12 cellular contexts compared by ENCODE assay signal in the genomic region with DNA sequence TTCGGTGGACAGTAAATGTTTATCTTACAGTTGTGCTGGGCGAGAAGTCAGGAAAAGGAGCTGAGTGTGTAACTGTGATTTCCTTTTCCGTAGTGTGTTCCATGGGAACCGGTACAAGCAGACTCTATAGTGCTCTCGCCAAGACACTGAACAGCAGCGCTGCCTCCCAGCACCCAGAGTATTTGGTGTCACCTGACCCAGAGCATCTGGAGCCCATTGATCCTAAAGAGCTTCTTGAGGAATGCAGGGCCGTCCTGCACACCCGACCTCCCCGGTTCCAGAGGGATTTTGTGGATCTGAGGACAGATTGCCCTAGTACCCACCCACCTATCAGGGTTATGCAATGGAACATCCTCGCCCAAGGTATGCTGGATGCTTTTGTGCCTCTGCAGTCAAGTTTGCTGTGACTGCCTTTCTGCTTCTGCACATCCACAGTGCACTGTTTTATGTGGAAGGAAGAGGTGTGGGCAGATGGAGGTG. TPM values are rescaled to one million over a fixed set of nuclear protein-coding genes. Genes with fewer than 3 reads are reported as not detected.
A peak's percentile ranks its signal among the peaks of the same experiment; 100 is the strongest.
DNase-seq lines count a peak whose midpoint lies in the region; ATAC-seq and TF ChIP-seq lines count a peak whose summit lies in the region.
"Had no signal": no experiment of that assay in that cellular context is flagged by ENCODE, and none has a peak within 500 bp of the region (broad histone marks: within the 10 kb centered on the region; RNA-seq: fewer than 3 reads in every experiment).

No MANE protein-coding gene starts in this region.

- H3K27ac ChIP-seq in gastroesophageal sphincter, result peak overlapping the region in 3 of 4 donors; percentile 62 to 75 (median 71)
- H3K27ac ChIP-seq in transverse colon, result peak overlapping the region in 3 of 4 donors; percentile 44 to 62 (median 59)

- TF ChIP-seq CTCF in gastroesophageal sphincter (IDR thresholded peaks at IDR 0.05) (no peak), transverse colon (IDR thresholded peaks at IDR 0.05) (no peak)

- H3K9me3 ChIP-seq in gastroesophageal sphincter (no peaks in the 10 kb centered on the region), transverse colon (no peaks in the 10 kb centered on the region)

- ATAC-seq in gastroesophageal sphincter (peak; percentile 85), HG02571 (IDR thresholded peaks at IDR 0.05; ENCODE audit: unreplicated experiment) (no peak)

- intact Hi-C loops in transverse colon (cut with DNase I; ENCODE audit: low total_unique reads), result no loop called here

- DNase-seq in NCI-H524 treated with DMSO at 0.1 percent for 48 hours (lab: John Stamatoyannopoulos, UW), result peak; percentile 48
- DNase-seq in mucosa of gallbladder (ENCODE audit: low spot score), result peak; percentile 22
- no peak for DNase-seq in transverse colon
- DNase-seq in NCI-H1694 treated with DMSO at 0.1 percent for 48 hours (lab: John Stamatoyannopoulos, UW), result no peak
- DNase-seq in cortex of kidney (lab: John Stamatoyannopoulos, UW), result no peak
- DNase-seq: activated naive CD4-positive, alpha-beta T cell; HCEC 1CT; NCI-H2029 treated with DMSO at 0.1 percent for 48 hours; NK-92 treated with Interleukin-12 subunit alpha and Interleukin-12 subunit beta, amount 100 ng/mL, for 24 hours; SIG-M5 had no signal

- H3K36me3 ChIP-seq in gastroesophageal sphincter (peaks cover 0 to 15% of the 10 kb centered on the region in 2 donors), transverse colon (no peaks in the 10 kb centered on the region)

- peaks cover 0 to 35% (median 0%) of the 10 kb centered on the region in 3 donors for H3K4me1 ChIP-seq in gastroesophageal sphincter
- peaks cover 0 to 8% (median 0%) of the 10 kb centered on the region in 4 donors for H3K4me1 ChIP-seq in transverse colon

- 18 to 36% methylated on average over 3 to 5 of the region's 10 CpGs for WGBS in gastroesophageal sphincter (ENCODE audit: low coverage in 1 of 2), 2 donors
- WGBS in transverse colon (ENCODE audit: low coverage in 1 of 2), 2 donors, result 49 to 72% methylated on average over 3 to 10 of the region's 10 CpGs

- TF ChIP-seq EP300 in gastroesophageal sphincter (IDR thresholded peaks at IDR 0.05), result no peak
- no peak for TF ChIP-seq EP300 in transverse colon (IDR thresholded peaks at IDR 0.05; ENCODE audit: low read depth)

- H3K4me3 ChIP-seq in gastroesophageal sphincter, result peak overlapping the region in 1 of 2 donors; percentile 31
- H3K4me3 ChIP-seq in transverse colon, result no peak overlapping the region

- TF ChIP-seq POLR2A in gastroesophageal sphincter (IDR thresholded peaks at IDR 0.05) (no peak), transverse colon (IDR thresholded peaks at IDR 0.05) (no peak)

- H3K27me3 ChIP-seq in gastroesophageal sphincter (no peaks in the 10 kb centered on the region), transverse colon (no peaks in the 10 kb centered on the region)

- in situ Hi-C loops in transverse colon (cut with MboI; ENCODE audit: low pct_ligation_motif_present in 1 of 4, low pct_unique_long_range_greater_than_20kb in 1 of 4, low sequenced_read_pairs in 3 of 4), result no loop called here

RNA-seq across cellular contexts. Expression of a gene that starts 27.4 kb away (rescaled TPM):
- total RNA-seq in gastroesophageal sphincter (1 to 10 TPM; 1.2 to 3.5 (median 3.4) TPM), mucosa of gallbladder (3.8 TPM), transverse colon (10 to 100 TPM in 3 of 4 donors, 1 to 10 TPM in 1; 1.4 to 33.7 (median 15.0) TPM)

Comparison
In these comparisons a context has a peak if more than half of its experiments do, and no peak if none do; other contexts are left out.
1. DNase-seq: peak in NCI-H524 treated with DMSO at 0.1 percent for 48 hours (single experiment) and mucosa of gallbladder (single experiment); none in transverse colon (single experiment), NCI-H1694 treated with DMSO at 0.1 percent for 48 hours (single experiment) and cortex of kidney (single experiment).